Comparison of ENCODE assay signal across 11 cellular contexts in genomic region chr6:162819284-162819683, GRCh38.
"Had no signal": no experiment of that assay in that cellular context is flagged by ENCODE, and none has a peak within 500 bp of the region (broad histone marks: within the 10 kb centered on the region; RNA-seq: fewer than 3 reads in every experiment).

No MANE protein-coding gene starts in this region.

- DNase-seq: GM23248, GOT3, H7, H9, HCEC 1CT, HFFc6 had no signal

- H3K9me3 ChIP-seq: HAP-1 had no signal

- H2AFZ ChIP-seq: GM23248, GM23338 had no signal

- H3K36me3 ChIP-seq: HAP-1 had no signal

- H3K4me2 ChIP-seq: GM23338 had no signal

- H3K4me3 ChIP-seq: GM23248, GM23338, HAP-1 had no signal

- ATAC-seq: GM23338, HCT116 had no signal

- FAIRE-seq: H1, H54 had no signal

- H3K27ac ChIP-seq: GM23248 had no signal

- H3K9ac ChIP-seq: GM23248 had no signal
